1 cellular context compared by ENCODE assay signal in the genomic region with DNA sequence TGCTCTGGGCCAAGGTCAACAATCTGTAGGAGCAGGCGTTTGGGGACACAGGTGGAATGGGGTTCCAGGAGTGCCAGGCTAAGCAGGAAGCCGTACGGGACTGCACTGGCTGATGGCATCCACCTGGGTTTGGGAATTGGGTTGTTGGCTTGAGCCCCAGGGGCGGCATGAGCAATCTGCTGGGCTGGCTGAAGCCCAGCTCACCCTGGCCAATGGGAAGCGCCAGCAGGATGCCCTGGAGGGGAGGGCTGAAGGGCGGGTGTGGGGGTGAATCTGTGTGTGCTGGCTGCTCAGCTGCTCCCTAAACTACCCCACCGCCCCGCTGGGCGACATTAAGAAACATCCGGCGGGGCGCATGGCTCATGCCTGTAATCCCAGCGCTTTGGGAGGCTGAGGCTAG.
TF ChIP-seq lines count a peak whose summit lies in the region.

No MANE protein-coding gene starts in this region.

TF ChIP-seq in HepG2, 621 proteins besides CTCF, POLR2A, EP300 and RAD21:
- TF ChIP-seq NFIC (IDR thresholded peaks at IDR 0.05; ENCODE audit: low read length) (no peak), MTERF4 (CRISPR knock-in tag; IDR thresholded peaks at IDR 0.05) (no peak), ZNF430 (CRISPR knock-in tag; IDR thresholded peaks at IDR 0.05) (no peak), TP53 (CRISPR knock-in tag; conservative IDR thresholded peaks at IDR 0.05) (no peak), DNMT3B (CRISPR knock-in tag; conservative IDR thresholded peaks at IDR 0.05) (no peak), HNF4A (CRISPR knock-in tag; IDR thresholded peaks at IDR 0.05) (peak; percentile 24; the same call in 1 of the 2 replicates)
- TF ChIP-seq, protein P1, sequence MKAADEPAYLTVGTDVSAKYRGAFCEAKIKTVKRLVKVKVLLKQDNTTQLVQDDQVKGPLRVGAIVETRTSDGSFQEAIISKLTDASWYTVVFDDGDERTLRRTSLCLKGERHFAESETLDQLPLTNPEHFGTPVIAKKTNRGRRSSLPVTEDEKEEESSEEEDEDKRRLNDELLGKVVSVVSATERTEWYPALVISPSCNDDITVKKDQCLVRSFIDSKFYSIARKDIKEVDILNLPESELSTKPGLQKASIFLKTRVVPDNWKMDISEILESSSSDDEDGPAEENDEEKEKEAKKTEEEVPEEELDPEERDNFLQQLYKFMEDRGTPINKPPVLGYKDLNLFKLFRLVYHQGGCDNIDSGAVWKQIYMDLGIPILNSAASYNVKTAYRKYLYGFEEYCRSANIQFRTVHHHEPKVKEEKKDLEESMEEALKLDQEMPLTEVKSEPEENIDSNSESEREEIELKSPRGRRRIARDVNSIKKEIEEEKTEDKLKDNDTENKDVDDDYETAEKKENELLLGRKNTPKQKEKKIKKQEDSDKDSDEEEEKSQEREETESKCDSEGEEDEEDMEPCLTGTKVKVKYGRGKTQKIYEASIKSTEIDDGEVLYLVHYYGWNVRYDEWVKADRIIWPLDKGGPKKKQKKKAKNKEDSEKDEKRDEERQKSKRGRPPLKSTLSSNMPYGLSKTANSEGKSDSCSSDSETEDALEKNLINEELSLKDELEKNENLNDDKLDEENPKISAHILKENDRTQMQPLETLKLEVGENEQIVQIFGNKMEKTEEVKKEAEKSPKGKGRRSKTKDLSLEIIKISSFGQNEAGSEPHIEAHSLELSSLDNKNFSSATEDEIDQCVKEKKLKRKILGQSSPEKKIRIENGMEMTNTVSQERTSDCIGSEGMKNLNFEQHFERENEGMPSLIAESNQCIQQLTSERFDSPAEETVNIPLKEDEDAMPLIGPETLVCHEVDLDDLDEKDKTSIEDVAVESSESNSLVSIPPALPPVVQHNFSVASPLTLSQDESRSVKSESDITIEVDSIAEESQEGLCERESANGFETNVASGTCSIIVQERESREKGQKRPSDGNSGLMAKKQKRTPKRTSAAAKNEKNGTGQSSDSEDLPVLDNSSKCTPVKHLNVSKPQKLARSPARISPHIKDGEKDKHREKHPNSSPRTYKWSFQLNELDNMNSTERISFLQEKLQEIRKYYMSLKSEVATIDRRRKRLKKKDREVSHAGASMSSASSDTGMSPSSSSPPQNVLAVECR (CRISPR knock-in tag; IDR thresholded peaks at IDR 0.05; ENCODE audit: borderline replicate concordance) = 0 out of 2 replicates have a peak, but pooled peaks have one; percentile 17
- TF ChIP-seq, protein P2, sequence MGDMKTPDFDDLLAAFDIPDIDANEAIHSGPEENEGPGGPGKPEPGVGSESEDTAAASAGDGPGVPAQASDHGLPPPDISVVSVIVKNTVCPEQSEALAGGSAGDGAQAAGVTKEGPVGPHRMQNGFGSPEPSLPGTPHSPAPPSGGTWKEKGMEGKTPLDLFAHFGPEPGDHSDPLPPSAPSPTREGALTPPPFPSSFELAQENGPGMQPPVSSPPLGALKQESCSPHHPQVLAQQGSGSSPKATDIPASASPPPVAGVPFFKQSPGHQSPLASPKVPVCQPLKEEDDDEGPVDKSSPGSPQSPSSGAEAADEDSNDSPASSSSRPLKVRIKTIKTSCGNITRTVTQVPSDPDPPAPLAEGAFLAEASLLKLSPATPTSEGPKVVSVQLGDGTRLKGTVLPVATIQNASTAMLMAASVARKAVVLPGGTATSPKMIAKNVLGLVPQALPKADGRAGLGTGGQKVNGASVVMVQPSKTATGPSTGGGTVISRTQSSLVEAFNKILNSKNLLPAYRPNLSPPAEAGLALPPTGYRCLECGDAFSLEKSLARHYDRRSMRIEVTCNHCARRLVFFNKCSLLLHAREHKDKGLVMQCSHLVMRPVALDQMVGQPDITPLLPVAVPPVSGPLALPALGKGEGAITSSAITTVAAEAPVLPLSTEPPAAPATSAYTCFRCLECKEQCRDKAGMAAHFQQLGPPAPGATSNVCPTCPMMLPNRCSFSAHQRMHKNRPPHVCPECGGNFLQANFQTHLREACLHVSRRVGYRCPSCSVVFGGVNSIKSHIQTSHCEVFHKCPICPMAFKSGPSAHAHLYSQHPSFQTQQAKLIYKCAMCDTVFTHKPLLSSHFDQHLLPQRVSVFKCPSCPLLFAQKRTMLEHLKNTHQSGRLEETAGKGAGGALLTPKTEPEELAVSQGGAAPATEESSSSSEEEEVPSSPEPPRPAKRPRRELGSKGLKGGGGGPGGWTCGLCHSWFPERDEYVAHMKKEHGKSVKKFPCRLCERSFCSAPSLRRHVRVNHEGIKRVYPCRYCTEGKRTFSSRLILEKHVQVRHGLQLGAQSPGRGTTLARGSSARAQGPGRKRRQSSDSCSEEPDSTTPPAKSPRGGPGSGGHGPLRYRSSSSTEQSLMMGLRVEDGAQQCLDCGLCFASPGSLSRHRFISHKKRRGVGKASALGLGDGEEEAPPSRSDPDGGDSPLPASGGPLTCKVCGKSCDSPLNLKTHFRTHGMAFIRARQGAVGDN (CRISPR knock-in tag; IDR thresholded peaks at IDR 0.05) = 0 out of 2 replicates have a peak, but pooled peaks have one; percentile 34
TF ChIP-seq in HepG2: peak in this region for 3.
